Comparison of ENCODE assay signal across 8 cellular contexts in the genomic region with DNA sequence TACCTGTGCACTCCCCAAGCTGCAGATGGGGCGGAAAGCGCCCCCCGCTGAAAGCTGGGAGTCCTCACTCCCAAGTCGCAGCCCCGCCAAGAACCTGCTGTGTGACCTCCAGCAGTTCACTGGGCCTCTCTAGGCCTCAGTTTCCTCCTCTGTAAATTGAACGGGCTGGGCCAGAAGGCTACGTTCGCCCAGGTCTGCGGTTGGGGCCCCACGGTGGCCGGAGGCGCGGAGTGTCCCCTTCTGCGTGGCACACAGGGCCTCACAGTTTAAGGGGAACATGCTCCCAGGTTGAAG. TPM values are rescaled to one million over a fixed set of nuclear protein-coding genes. Genes with fewer than 3 reads are reported as not detected.
A peak's percentile ranks its signal among the peaks of the same experiment; 100 is the strongest.
DNase-seq lines count a peak whose midpoint lies in the region; ATAC-seq, FAIRE-seq and TF ChIP-seq lines count a peak whose summit lies in the region.

No MANE protein-coding gene starts in this region.

- peak overlapping the region; percentile 25 to 83; a peak in 3 of 4 replicates for H4K8ac ChIP-seq in IMR-90 (ENCODE audit: low read depth in 2 of 2, low read length in 2 of 2)

- peak overlapping the region; percentile 46; the same call in 1 of the 2 replicates for H4K91ac ChIP-seq in IMR-90 (ENCODE audit: insufficient read depth, low read depth, low read length)

- H3K9ac ChIP-seq in IMR-90 (ENCODE audit: low read depth, low read length) (peak overlapping the region; percentile 62), muscle layer of colon (ENCODE audit: low read length) (peak overlapping the region; percentile 31)

- peak overlapping the region; percentile 64 for H3K4ac ChIP-seq in IMR-90 (ENCODE audit: low read depth, low read length)

- in situ Hi-C loops in IMR-90 (cut with MboI; ENCODE audit: low sequenced_read_pairs), result no loop called here

- TF ChIP-seq POLR2A in A549 (IDR thresholded peaks at IDR 0.05; ENCODE audit: low read length), result no peak
- no peak for TF ChIP-seq POLR2A in IMR-90 (IDR thresholded peaks at IDR 0.05; ENCODE audit: low read depth, low read length)

- TF ChIP-seq EP300 in A549 (IDR thresholded peaks at IDR 0.05), result no peak

- H3K23ac ChIP-seq in IMR-90 (ENCODE audit: low read depth, low read length), result peak overlapping the region; percentile 13

- peak overlapping the region; percentile 68 for H3K4me3 ChIP-seq in A549
- peak overlapping the region; percentile 55 for H3K4me3 ChIP-seq in IMR-90 (ENCODE audit: insufficient read depth, low read depth, low read length)
- H3K4me3 ChIP-seq in bronchial epithelial cell (ENCODE audit: low read depth, low read length), result peak overlapping the region; percentile 56
- H3K4me3 ChIP-seq in muscle layer of colon (ENCODE audit: low read depth in 1 of 2, low read length in 2 of 2), result peak overlapping the region; percentile 68 to 71

- POLR2A ChIA-PET in A549 (lab: Yijun Ruan, JAX) (interaction anchor here (1.1 to 5.1 kb wide), 6 partner anchors 12 to 114 kb away, joined by 3 to 73 read pairs (median 4); a partner anchor contains a TSS), IMR-90 (lab: Charles Lee; ENCODE audit: unreplicated experiment) (interaction anchor here (1.5 kb wide), 1 partner anchor 12 kb away, joined by 7 read pairs; no protein-coding TSS in a partner anchor)

- TF ChIP-seq RAD21 in A549 (conservative IDR thresholded peaks at IDR 0.05 in 1 of 2, IDR thresholded peaks at IDR 0.05 in 1 of 2), result no peak
- no peak for TF ChIP-seq RAD21 in IMR-90 (IDR thresholded peaks at IDR 0.05; ENCODE audit: low read length)

- H3K9me1 ChIP-seq in IMR-90 (ENCODE audit: insufficient read depth, low read length), result peaks cover 10% of the 10 kb centered on the region; the same call in 1 of the 2 replicates

- no peak for FAIRE-seq in A549 (lab: Jason Lieb, UNC)
- FAIRE-seq in bronchial epithelial cell (lab: Jason Lieb, UNC), result no peak

- no peak for DNase-seq in A549 (ENCODE audit: low read depth in 1 of 2, low spot score in 1 of 2)
- no peak for DNase-seq in IMR-90
- DNase-seq in bronchial epithelial cell (ENCODE audit: low read depth), result no peak
- DNase-seq in hypothalamus (lab: John Stamatoyannopoulos, UW), result no peak
- no peak for DNase-seq in SK-N-DZ (ENCODE audit: low spot score)
- no peak for DNase-seq in HK-2 (ENCODE audit: unreplicated experiment)

- no peak overlapping the region for H2BK5ac ChIP-seq in IMR-90 (ENCODE audit: low read depth, low read length, poor library complexity, severe bottlenecking)

- H3K4me1 ChIP-seq in A549 (peaks cover 13% of the 10 kb centered on the region), IMR-90 (ENCODE audit: control insufficient read depth, insufficient read depth, low read length) (peaks cover 7% of the 10 kb centered on the region), muscle layer of colon (ENCODE audit: insufficient read depth, low read length) (peaks cover 10% of the 10 kb centered on the region)

- H2AFZ ChIP-seq in IMR-90 (replicated peaks; ENCODE audit: low read length, poor library complexity), result peak overlapping the region; percentile 95

- peak overlapping the region; percentile 83 to 92 for H3K27ac ChIP-seq in A549
- H3K27ac ChIP-seq in IMR-90 (ENCODE audit: insufficient read depth, low read length), result peak overlapping the region; percentile 25; the same call in 1 of the 2 replicates
- peak overlapping the region; percentile 93 for H3K27ac ChIP-seq in muscle layer of colon (ENCODE audit: low read depth, low read length)

- peaks cover 5 to 12% of the 10 kb centered on the region in 2 experiments; a peak in 3 of 4 replicates for H3K79me1 ChIP-seq in IMR-90 (ENCODE audit: low read depth in 1 of 2, low read length in 2 of 2)

- H2BK20ac ChIP-seq in IMR-90 (ENCODE audit: low read depth, low read length), result no peak overlapping the region

- intact Hi-C loops in IMR-90 (cut with micrococcal nuclease), result no loop called here

- H4K5ac ChIP-seq in IMR-90 (ENCODE audit: low read depth, low read length), result peak overlapping the region; percentile 40

- H3K4me2 ChIP-seq in A549 (peak overlapping the region; percentile 100), IMR-90 (ENCODE audit: low read depth, low read length) (peak overlapping the region; percentile 84)

- H2AK9ac ChIP-seq in IMR-90 (replicated peaks; ENCODE audit: low read depth, low read length, poor library complexity), result peak overlapping the region; percentile 94

- dilution Hi-C loops in IMR-90 (cut with HindIII; ENCODE audit: low sequenced_read_pairs, unreplicated experiment), result no loop called here

- ATAC-seq in A549, result peak in 1 of 2 experiments; percentile 15; a peak in 1 of 6 replicates
- ATAC-seq in IMR-90 (ENCODE audit: low read depth), result no peak
- ATAC-seq in HG02571 (IDR thresholded peaks at IDR 0.05; ENCODE audit: unreplicated experiment), result no peak

- no peak overlapping the region; the same call in 1 of the 2 replicates for H2BK120ac ChIP-seq in IMR-90 (ENCODE audit: low read depth, low read length)

- CTCF ChIA-PET in A549 (lab: Yijun Ruan, JAX), result interaction anchor here (0.6 to 43.5 kb wide), 34 partner anchors 9 to 156 kb away, joined by 3 to 1931 read pairs (median 5); a partner anchor contains a TSS
- CTCF ChIA-PET in IMR-90 (lab: Yijun Ruan, JAX), result interaction anchor here (0.9 to 2.1 kb wide), 6 partner anchors 9 to 110 kb away, joined by 3 to 13 read pairs (median 4); no protein-coding TSS in a partner anchor

- no TSS peak for BruUV-seq in IMR-90 (replicated peaks; lab: Mats Ljungman, UMichigan)

- H2AK5ac ChIP-seq in IMR-90 (ENCODE audit: low read depth, low read length), result peak overlapping the region; percentile 66

- H3K36me3 ChIP-seq in IMR-90 (ENCODE audit: control insufficient read depth, insufficient read depth, low read length) (no peaks in the 10 kb centered on the region), bronchial epithelial cell (ENCODE audit: control insufficient read depth, insufficient read depth, low read length) (peaks cover 2% of the 10 kb centered on the region), muscle layer of colon (ENCODE audit: insufficient read depth, low read length) (peaks cover 3% of the 10 kb centered on the region)

- H3K27me3 ChIP-seq in IMR-90 (ENCODE audit: control insufficient read depth, insufficient read depth, low read length) (no peaks in the 10 kb centered on the region), bronchial epithelial cell (ENCODE audit: control insufficient read depth, insufficient read depth, low read length) (no peaks in the 10 kb centered on the region), muscle layer of colon (ENCODE audit: control insufficient read depth in 1 of 2, insufficient read depth in 2 of 2, low read length in 2 of 2) (no peaks in the 10 kb centered on the region)

- peak overlapping the region; percentile 23; the same call in 1 of the 2 replicates for H3K18ac ChIP-seq in IMR-90 (ENCODE audit: low read depth, low read length)

- TF ChIP-seq CTCF in A549 (IDR thresholded peaks at IDR 0.05) (no peak), IMR-90 (conservative IDR thresholded peaks at IDR 0.05; ENCODE audit: low read depth, low read length) (no peak), bronchial epithelial cell (IDR thresholded peaks at IDR 0.05; ENCODE audit: insufficient read depth, low read length, severe bottlenecking) (no peak)

- peak overlapping the region; percentile 87; the same call in 1 of the 2 replicates for H3K14ac ChIP-seq in IMR-90 (replicated peaks; ENCODE audit: low read depth, low read length)

- no peaks in the 10 kb centered on the region for H4K20me1 ChIP-seq in IMR-90 (ENCODE audit: insufficient read depth, low read length)

- WGBS in A549 (ENCODE audit: missing lambda C conversion rate), result 13% methylated on average over 9 of the region's 14 CpGs
- WGBS in IMR-90 (ENCODE audit: extremely low coverage in 2 of 2, insufficient read length in 1 of 2), 2 experiments, result 15% methylated on average over 8 of the region's 14 CpGs; no CpG with 5 or more reads in 1 of the 2 experiments

- H3K56ac ChIP-seq in IMR-90 (ENCODE audit: extremely low read depth, insufficient read depth, low read length), result peak overlapping the region; percentile 28; the same call in 1 of the 2 replicates

- no peak overlapping the region for H2BK15ac ChIP-seq in IMR-90 (ENCODE audit: low read depth, low read length)

- no peaks in the 10 kb centered on the region for H3K9me3 ChIP-seq in A549
- H3K9me3 ChIP-seq in IMR-90 (ENCODE audit: control insufficient read depth, insufficient read depth, low read length), result no peaks in the 10 kb centered on the region
- H3K9me3 ChIP-seq in muscle layer of colon (ENCODE audit: low read length), result no peaks in the 10 kb centered on the region

RNA-seq across cellular contexts. Expression of a gene that starts 0.6 kb away (rescaled TPM):
- polyA plus RNA-seq in A549 (2011; rRNA removed) (20.7 and 21.3 TPM in 2 replicates), A549 (2017; fragmentation: RNase III; extraction: RNeasy Plus Mini Kit Qiagen cat#74134 plus additional on column Dnase treatment) (50.9 to 55.6 TPM (median 54.3 TPM) in 3 replicates), IMR-90 (2012; rRNA removed) (19.9 and 28.7 TPM in 2 replicates)
- polyA plus RNA-seq in A549 (2012; cell fraction: cytosol; rRNA removed), result 70.7 and 89.2 TPM in 2 replicates
- 111 and 163 TPM in 2 replicates for polyA plus RNA-seq in A549 (2012; cell fraction: nucleus; rRNA removed)
- 18.7 and 33.3 TPM in 2 replicates for polyA minus RNA-seq in A549 (2011; rRNA and poly(A)+ RNA removed)
- total RNA-seq in IMR-90 (2012; rRNA removed) (18.9 and 21.9 TPM in 2 replicates), bronchial epithelial cell (13.4 and 32.8 TPM in 2 replicates)
- polyA plus RNA-seq in IMR-90 (2012; cell fraction: cytosol; rRNA removed), result 34.6 and 48.4 TPM in 2 replicates
- 51.9 and 143 TPM in 2 replicates for polyA plus RNA-seq in IMR-90 (2012; cell fraction: nucleus; rRNA removed; ENCODE audit: low replicate concordance)
- 31.3 and 40.1 TPM in 2 replicates for polyA plus RNA-seq in SK-N-DZ (2014; cell fraction: cytosol; rRNA removed)
- 40.1 and 54.0 TPM in 2 replicates for polyA plus RNA-seq in SK-N-DZ (2014; cell fraction: nucleus; rRNA removed)

RNA-seq across cellular contexts. Expression of a gene that starts 20.2 kb away (rescaled TPM):
- 34.5 and 40.0 TPM in 2 replicates for polyA plus RNA-seq in A549 (2011; rRNA removed)
- 23.9 and 28.2 TPM in 2 replicates for polyA plus RNA-seq in A549 (2012; cell fraction: cytosol; rRNA removed)
- polyA plus RNA-seq in A549 (2012; cell fraction: nucleus; rRNA removed), result 42.4 and 50.7 TPM in 2 replicates
- 27.0 to 31.5 TPM (median 29.1 TPM) in 3 replicates for polyA plus RNA-seq in A549 (2017; fragmentation: RNase III; extraction: RNeasy Plus Mini Kit Qiagen cat#74134 plus additional on column Dnase treatment)
- polyA minus RNA-seq in A549 (2011; rRNA and poly(A)+ RNA removed), result 27.2 and 33.9 TPM in 2 replicates
- 15.4 and 15.8 TPM in 2 replicates for total RNA-seq in IMR-90 (2012; rRNA removed)
- polyA plus RNA-seq in IMR-90 (2012; rRNA removed), result 16.9 and 17.3 TPM in 2 replicates
- polyA plus RNA-seq in IMR-90 (2012; cell fraction: cytosol; rRNA removed), result 14.3 and 21.3 TPM in 2 replicates
- polyA plus RNA-seq in IMR-90 (2012; cell fraction: nucleus; rRNA removed; ENCODE audit: low replicate concordance), result 35.1 and 41.8 TPM in 2 replicates
- total RNA-seq in bronchial epithelial cell, result 10.8 and 11.4 TPM in 2 replicates
- polyA plus RNA-seq in SK-N-DZ (2014; cell fraction: cytosol; rRNA removed), result 115 and 128 TPM in 2 replicates
- 135 and 145 TPM in 2 replicates for polyA plus RNA-seq in SK-N-DZ (2014; cell fraction: nucleus; rRNA removed)

RNA-seq across cellular contexts. Expression of a gene that starts 43.1 kb away (rescaled TPM):
- polyA plus RNA-seq in A549 (2011; rRNA removed) (19.8 and 20.6 TPM in 2 replicates), A549 (2017; fragmentation: RNase III; extraction: RNeasy Plus Mini Kit Qiagen cat#74134 plus additional on column Dnase treatment) (30.1 to 37.4 TPM (median 36.0 TPM) in 3 replicates), IMR-90 (2012; rRNA removed) (0.27 and 0.39 TPM in 2 replicates)
- polyA plus RNA-seq in A549 (2012; cell fraction: cytosol; rRNA removed), result 17.2 and 22.1 TPM in 2 replicates
- polyA plus RNA-seq in A549 (2012; cell fraction: nucleus; rRNA removed), result 77.1 and 140 TPM in 2 replicates
- polyA minus RNA-seq in A549 (2011; rRNA and poly(A)+ RNA removed), result 53.3 and 59.6 TPM in 2 replicates
- total RNA-seq in IMR-90 (2012; rRNA removed) (under 0.01 TPM in 1 of 2 replicates, not detected in the other), bronchial epithelial cell (297 and 565 TPM in 2 replicates)
- 0.04 and 0.36 TPM in 2 replicates for polyA plus RNA-seq in IMR-90 (2012; cell fraction: cytosol; rRNA removed)
- polyA plus RNA-seq in IMR-90 (2012; cell fraction: nucleus; rRNA removed; ENCODE audit: low replicate concordance), result 0.63 and 1.5 TPM in 2 replicates
- polyA plus RNA-seq in SK-N-DZ (2014; cell fraction: cytosol; rRNA removed), result 0.62 and 1.4 TPM in 2 replicates
- 0.23 and 0.32 TPM in 2 replicates for polyA plus RNA-seq in SK-N-DZ (2014; cell fraction: nucleus; rRNA removed)

Comparison
In these comparisons a context has a peak if more than half of its experiments do, and no peak if none do; other contexts are left out.
1. H3K27ac ChIP-seq: peak in every context shown above with its lines; median percentile 93 in muscle layer of colon; 88 in A549; 25 in IMR-90.
2. RNA of a gene that starts 43.1 kb away (total RNA-seq): 297 to 565 TPM in bronchial epithelial cell; under 0.01 TPM in IMR-90; every median in the first group is over 100 times any median in the second.
3. Peak in every context shown above with its lines, with median percentiles within 50 percentile points of each other: H3K4me3 ChIP-seq.